ENCODE assay signal across 25 cellular contexts in the genomic region with DNA sequence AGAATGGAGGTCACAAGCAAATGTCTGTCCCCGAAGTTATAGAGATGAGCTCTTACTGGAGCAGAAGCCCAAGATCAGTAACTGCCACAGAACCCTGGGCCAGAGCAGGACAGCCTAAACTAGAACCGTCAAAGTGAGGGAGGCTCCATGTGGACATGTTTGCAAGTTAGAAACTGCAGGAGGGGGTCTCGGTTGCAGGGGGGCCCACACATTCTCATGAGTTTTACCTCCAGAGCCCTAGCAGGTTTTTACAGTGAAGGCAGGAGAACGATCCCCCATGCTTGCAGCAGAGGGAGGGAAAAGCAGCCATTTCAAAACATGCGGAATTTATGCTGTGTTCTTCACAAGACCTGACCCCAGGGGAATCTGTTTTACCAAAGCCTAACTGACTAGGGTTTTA.
"Had no signal": no experiment of that assay in that cellular context is flagged by ENCODE, and none has a peak within 500 bp of the region (broad histone marks: within the 10 kb centered on the region; RNA-seq: fewer than 3 reads in every experiment).

No MANE protein-coding gene starts in this region.

- H3K4me3 ChIP-seq: gastrocnemius medialis, hepatocyte, left lung, mucosa of descending colon, pancreas, right lobe of liver, smooth muscle cell, suprapubic skin, tibial artery, upper lobe of left lung had no signal

- H3K36me3 ChIP-seq: gastrocnemius medialis, left lung, pancreas, right lobe of liver, suprapubic skin, tibial artery, upper lobe of left lung had no signal

- H3K27ac ChIP-seq: gastrocnemius medialis, hepatocyte, left lung, pancreas, right lobe of liver, suprapubic skin, tibial artery, upper lobe of left lung had no signal

- H3K9me3 ChIP-seq: gastrocnemius medialis, left lung, mucosa of descending colon, pancreas, right lobe of liver, suprapubic skin, tibial artery had no signal

- H3K4me1 ChIP-seq: gastrocnemius medialis, left lung, pancreas, right lobe of liver, suprapubic skin, tibial artery, upper lobe of left lung had no signal

- H3K4me1 Mint-ChIP-seq: naive thymus-derived CD4-positive, alpha-beta T cell; stimulated activated naive CD8-positive, alpha-beta T cell treated with anti-CD3 and anti-CD28 coated beads, Interleukin-15, amount 100 ng/mL, for 72 hours had no signal

- H3K27ac Mint-ChIP-seq: effector memory CD8-positive, alpha-beta T cell; mesothelial cell of epicardium; naive thymus-derived CD4-positive, alpha-beta T cell; stimulated activated naive CD8-positive, alpha-beta T cell treated with anti-CD3 and anti-CD28 coated beads, Interleukin-15, amount 100 ng/mL, for 72 hours had no signal

- H3K36me3 Mint-ChIP-seq: mesothelial cell of epicardium had no signal

- H3K27me3 ChIP-seq: gastrocnemius medialis, hepatocyte, left lung, pancreas, right lobe of liver, suprapubic skin, tibial artery, upper lobe of left lung had no signal

- DNase-seq: cortex of kidney; effector memory CD8-positive, alpha-beta T cell; erythroblast; gastrocnemius medialis; left cardiac atrium; left lung; mesenchymal stem cell; mucosa of descending colon; occipital lobe; pancreas; retina; stimulated activated CD4-positive, alpha-beta T cell treated with anti-CD3 and anti-CD28 coated beads, Interleukin-12 subunit alpha, Interleukin-12 subunit beta, amount 100 ng/mL, for 4 hours; stimulated activated CD4-positive, alpha-beta T cell treated with anti-CD3 and anti-CD28 coated beads, Interleukin-1b, Interleukin-23, amount 100 ng/mL, for 48 hours; stimulated activated CD4-positive, alpha-beta T cell treated with anti-CD3 and anti-CD28 coated beads, Interleukin-4, amount 100 ng/mL, for 1 hour; stimulated activated CD8-positive, alpha-beta memory T cell treated with anti-CD3 and anti-CD28 coated beads, Interleukin-4, amount 100 ng/mL, for 48 hours; stimulated activated naive CD4-positive, alpha-beta T cell; stimulated activated naive CD8-positive, alpha-beta T cell treated with anti-CD3 and anti-CD28 coated beads, Interleukin-15, amount 100 ng/mL, for 72 hours; tibial artery; upper lobe of left lung had no signal

- H3K4me3 Mint-ChIP-seq: effector memory CD8-positive, alpha-beta T cell; mesothelial cell of epicardium; naive thymus-derived CD4-positive, alpha-beta T cell; stimulated activated naive CD8-positive, alpha-beta T cell treated with anti-CD3 and anti-CD28 coated beads, Interleukin-15, amount 100 ng/mL, for 72 hours had no signal

- ATAC-seq: effector memory CD8-positive, alpha-beta T cell; gastrocnemius medialis; left cardiac atrium; left lung; mucosa of descending colon; naive thymus-derived CD4-positive, alpha-beta T cell; pancreas; right lobe of liver; stimulated activated naive CD8-positive, alpha-beta T cell treated with anti-CD3 and anti-CD28 coated beads, Interleukin-15, amount 100 ng/mL, for 72 hours had no signal
